ENCODE assay signal across 10 cellular contexts in genomic region chr2:184599875-184600227, GRCh38. TPM values are rescaled to one million over a fixed set of nuclear protein-coding genes. Genes with fewer than 3 reads are reported as not detected.
A peak's percentile ranks its signal among the peaks of the same experiment; 100 is the strongest.
DNase-seq lines count a peak whose midpoint lies in the region; ATAC-seq and TF ChIP-seq lines count a peak whose summit lies in the region.
"Had no signal": no experiment of that assay in that cellular context is flagged by ENCODE, and none has a peak within 500 bp of the region (broad histone marks: within the 10 kb centered on the region; RNA-seq: fewer than 3 reads in every experiment).

No MANE protein-coding gene starts in this region.

- no peaks in the 10 kb centered on the region for H3K9me2 ChIP-seq in HCT116 (ENCODE audit: insufficient read depth)

- POLR2A ChIA-PET in HCT116 (lab: Charles Lee): no interaction called here

- H2AFZ ChIP-seq in HCT116 (ENCODE audit: low read depth, low read length, poor library complexity, severe bottlenecking): peak overlapping the region; percentile 54
- H2AFZ ChIP-seq: parathyroid adenoma had no signal

- no TSS peak for BruUV-seq in HCT116 (replicated peaks; lab: Mats Ljungman, UMichigan)

- peak overlapping the region; percentile 41 to 61; a peak in 3 of 4 replicates for H3K4me3 ChIP-seq in HCT116 (replicated peaks in 1 of 2; ENCODE audit: low read depth in 1 of 2, low read length in 2 of 2)

- peaks cover 18% of the 10 kb centered on the region for H3K27me3 Mint-ChIP-seq in stimulated activated memory B cell treated with anti-CD40 and anti-IgM and Interleukin-4, amounts not matched to agents 10 μg/mL and 1 μg/mL and 100 μg/mL, for 72 hours

- intact Hi-C loops in HCT116 (cut with micrococcal nuclease): no loop called here

- H3K79me2 ChIP-seq in HCT116 (ENCODE audit: insufficient read depth, low read length): peaks cover 17% of the 10 kb centered on the region; the same call in 1 of the 2 replicates
- H3K79me2 ChIP-seq: parathyroid adenoma had no signal

- peaks cover 24% of the 10 kb centered on the region for H3K4me1 Mint-ChIP-seq in stimulated activated memory B cell treated with anti-CD40 and anti-IgM and Interleukin-4, amounts not matched to agents 10 μg/mL and 1 μg/mL and 100 μg/mL, for 72 hours

- H3K4me1 ChIP-seq in HCT116 (ENCODE audit: control insufficient read depth in 1 of 2, insufficient read depth in 2 of 2, low read length in 2 of 2): peaks cover 0 to 16% of the 10 kb centered on the region in 2 experiments; a peak in 2 of 4 replicates
- H3K4me1 ChIP-seq: parathyroid adenoma had no signal

- peak overlapping the region; percentile 77 for H3K4me3 Mint-ChIP-seq in stimulated activated memory B cell treated with anti-CD40 and anti-IgM and Interleukin-4, amounts not matched to agents 10 μg/mL and 1 μg/mL and 100 μg/mL, for 72 hours

- peak overlapping the region; percentile 76 for H3K4me2 ChIP-seq in HCT116 (ENCODE audit: low read length)

- H3K36me3 Mint-ChIP-seq in stimulated activated memory B cell treated with anti-CD40 and anti-IgM and Interleukin-4, amounts not matched to agents 10 μg/mL and 1 μg/mL and 100 μg/mL, for 72 hours: no peaks in the 10 kb centered on the region

- H3K27me3 ChIP-seq in HCT116 (ENCODE audit: insufficient read depth, low read length): no peaks in the 10 kb centered on the region

- H4K20me1 ChIP-seq in HCT116 (ENCODE audit: insufficient read depth): 0 out of 2 replicates have a peak, but pooled peaks cover 3% of the 10 kb centered on the region

- H3K9me3 Mint-ChIP-seq in stimulated activated memory B cell treated with anti-CD40 and anti-IgM and Interleukin-4, amounts not matched to agents 10 μg/mL and 1 μg/mL and 100 μg/mL, for 72 hours: no peaks in the 10 kb centered on the region

- peak overlapping the region; percentile 55; the same call in 1 of the 2 replicates for H3K27ac ChIP-seq in HCT116 (ENCODE audit: low read depth, low read length)
- H3K27ac ChIP-seq: parathyroid adenoma had no signal

- ATAC-seq in HCT116: no peak
- no peak for ATAC-seq in stimulated activated memory B cell treated with anti-CD40 and anti-IgM and Interleukin-4, amounts not matched to agents 10 μg/mL and 1 μg/mL and 100 μg/mL, for 72 hours
- no peak for ATAC-seq in GM21576 (IDR thresholded peaks at IDR 0.05; ENCODE audit: unreplicated experiment)

- H3K9me3 ChIP-seq in HCT116 (ENCODE audit: control insufficient read depth in 1 of 2, insufficient read depth in 1 of 2, low read depth in 1 of 2, low read length in 2 of 2): no peaks in the 10 kb centered on the region

- TF ChIP-seq POLR2A in HCT116 (IDR thresholded peaks at IDR 0.05; ENCODE audit: borderline replicate concordance, extremely low read depth, insufficient read depth, insufficient read length): no peak

- H3K27ac Mint-ChIP-seq in stimulated activated memory B cell treated with anti-CD40 and anti-IgM and Interleukin-4, amounts not matched to agents 10 μg/mL and 1 μg/mL and 100 μg/mL, for 72 hours: peak overlapping the region; percentile 75
- H3K27ac Mint-ChIP-seq: T-helper 17 cell had no signal

- TF ChIP-seq CTCF in HCT116 (IDR thresholded peaks at IDR 0.05 in 2 of 3, conservative IDR thresholded peaks at IDR 0.05 in 1 of 3; ENCODE audit: borderline replicate concordance in 1 of 3, insufficient read depth in 1 of 3, low read depth in 2 of 3, low read length in 2 of 3): no peak

- no peak for TF ChIP-seq RAD21 in HCT116 (IDR thresholded peaks at IDR 0.05; ENCODE audit: low read depth)

- DNase-seq in HCT116 (ENCODE audit: low read depth, low spot score) (no peak), RPMI8226 (peak; percentile 36), fibroblast of peridontal ligament (ENCODE audit: extremely low read depth) (peak; percentile 56), NCI-H1417 (lab: John Stamatoyannopoulos, UW) (no peak), HK-2 (ENCODE audit: unreplicated experiment) (no peak)
- DNase-seq: DMS79, T-helper 17 cell had no signal

- peak overlapping the region; percentile 63 for H3K9ac ChIP-seq in HCT116 (ENCODE audit: low read length)
- H3K9ac ChIP-seq: parathyroid adenoma had no signal

- no peaks in the 10 kb centered on the region for H3K36me3 ChIP-seq in HCT116 (ENCODE audit: control insufficient read depth in 1 of 2, insufficient read depth in 2 of 2, low read length in 2 of 2)

- CTCF ChIA-PET in HCT116 (lab: Charles Lee): interaction anchor here (1.2 kb wide), 1 partner anchor 12 kb away, joined by 3 read pairs; no protein-coding TSS in a partner anchor

- RAD21 ChIA-PET in HCT116 (lab: Charles Lee; ENCODE audit: low non-redundant PET in 1 of 2, low total read pairs in 2 of 2, uncharacterized antibody in 2 of 2, unreplicated experiment in 2 of 2): interaction anchor here in 1 of 2 experiments (0.5 kb wide), 1 partner anchor 720 kb away, joined by 4 read pairs; no protein-coding TSS in a partner anchor

TF ChIP-seq in HCT116, 20 proteins besides CTCF, POLR2A, EP300 and RAD21:
- no peak for TF ChIP-seq ZFX (IDR thresholded peaks at IDR 0.05)
- no peak for TF ChIP-seq ATF3 (IDR thresholded peaks at IDR 0.05)
- TF ChIP-seq REST (IDR thresholded peaks at IDR 0.05; ENCODE audit: low read depth): no peak
- no peak for TF ChIP-seq SRF (IDR thresholded peaks at IDR 0.05; ENCODE audit: low read depth)
- TF ChIP-seq ZBTB33 (IDR thresholded peaks at IDR 0.05; ENCODE audit: extremely low read depth, insufficient replicate concordance, low read length): no peak
- no peak for TF ChIP-seq POLR2AphosphoS5 (IDR thresholded peaks at IDR 0.05; ENCODE audit: low read depth, low read length)
- TF ChIP-seq SP1 (IDR thresholded peaks at IDR 0.05; ENCODE audit: low read depth): no peak
- TF ChIP-seq YY1 (IDR thresholded peaks at IDR 0.05; ENCODE audit: extremely low read depth, insufficient replicate concordance, low read depth, low read length): no peak
- TF ChIP-seq ELF1 (IDR thresholded peaks at IDR 0.05; ENCODE audit: borderline replicate concordance, low read depth): no peak
- TF ChIP-seq JUND (IDR thresholded peaks at IDR 0.05): no peak
- TF ChIP-seq CBX3 (IDR thresholded peaks at IDR 0.05; ENCODE audit: low read depth): no peak
- TF ChIP-seq SIN3A (IDR thresholded peaks at IDR 0.05; ENCODE audit: low read depth): no peak
- TF ChIP-seq EZH2phosphoT487 (IDR thresholded peaks at IDR 0.05; ENCODE audit: borderline replicate concordance): no peak
- no peak for TF ChIP-seq FOSL1 (IDR thresholded peaks at IDR 0.05; ENCODE audit: low read depth)

RNA-seq across cellular contexts. Expression of gene ZNF804A, which starts 1.5 kb away (rescaled TPM):
- 0.61 TPM for total RNA-seq in HCT116 (2021; ENCODE audit: unreplicated experiment)
- polyA plus RNA-seq in HCT116 (2012): 0.06 and 0.20 TPM in 2 replicates
- total RNA-seq: T-helper 17 cell had no signal

Comparison
In these comparisons a context has a peak if more than half of its experiments do, and no peak if none do; other contexts are left out.
1. DNase-seq: peak in RPMI8226 (single experiment) and fibroblast of peridontal ligament (single experiment); none in HCT116 (single experiment), NCI-H1417 (0 of 3) and HK-2 (single experiment).